10 cellular contexts compared by ENCODE assay signal in genomic region chr13:99237981-99238662, GRCh38. TPM values are rescaled to one million over a fixed set of nuclear protein-coding genes. Genes with fewer than 3 reads are reported as not detected.
A peak's percentile ranks its signal among the peaks of the same experiment; 100 is the strongest.
DNase-seq lines count a peak whose midpoint lies in the region; ATAC-seq, FAIRE-seq and TF ChIP-seq lines count a peak whose summit lies in the region.
"Had no signal": no experiment of that assay in that cellular context is flagged by ENCODE, and none has a peak within 500 bp of the region (broad histone marks: within the 10 kb centered on the region; RNA-seq: fewer than 3 reads in every experiment).

No MANE protein-coding gene starts in this region.

- H3K4me3 Mint-ChIP-seq in memory B cell, result peak overlapping the region; percentile 81

- POLR2A ChIA-PET in PC-9 (lab: Charles Lee; ENCODE audit: unreplicated experiment), result no interaction called here

- DNase-seq in GM12892 (ENCODE audit: insufficient read length) (no peak), PC-9 (no peak), memory B cell (ENCODE audit: low spot score in 2 of 2) (no peak), ureter (ENCODE audit: low spot score) (no peak), H4 (ENCODE audit: low spot score) (no peak)
- DNase-seq: cerebellar nuclear complex, KBM-7 had no signal

- peaks cover 18% of the 10 kb centered on the region for H3K36me3 Mint-ChIP-seq in memory B cell

- no peak for TF ChIP-seq POLR2A in GM12892 (IDR thresholded peaks at IDR 0.05; ENCODE audit: low read depth, low read length)

- intact Hi-C loops in PC-9 (cut with micrococcal nuclease; ENCODE audit: unreplicated experiment), result no loop called here

- H3F3A ChIP-seq in PC-9 (ENCODE audit: insufficient read depth, low read depth), result peaks cover 42% of the 10 kb centered on the region

- ATAC-seq in GM21515 (IDR thresholded peaks at IDR 0.05; ENCODE audit: unreplicated experiment), result peak; percentile 59
- peak; percentile 73 for ATAC-seq in memory B cell (ENCODE audit: low read depth)
- no peak for ATAC-seq in HG03039 (IDR thresholded peaks at IDR 0.05; ENCODE audit: unreplicated experiment)
- no peak for ATAC-seq in GM21717 (IDR thresholded peaks at IDR 0.05; ENCODE audit: unreplicated experiment)

- BruUV-seq in PC-9 (replicated peaks; lab: Mats Ljungman, UMichigan), result no TSS peak

- peak overlapping the region; percentile 95 for H3K27ac Mint-ChIP-seq in memory B cell

- H3K36me3 ChIP-seq in PC-9 (ENCODE audit: low read depth), result peaks cover 26% of the 10 kb centered on the region; the same call in 1 of the 2 replicates

- no peaks in the 10 kb centered on the region for H3K4me1 ChIP-seq in PC-9 (replicated peaks; ENCODE audit: insufficient read depth)

- no peaks in the 10 kb centered on the region for H3K9me3 Mint-ChIP-seq in memory B cell

- peaks cover 36% of the 10 kb centered on the region for H3K4me1 Mint-ChIP-seq in memory B cell

- peaks cover 47% of the 10 kb centered on the region for H4K20me1 ChIP-seq in PC-9 (ENCODE audit: insufficient read depth)

- no peaks in the 10 kb centered on the region for H3K9me3 ChIP-seq in PC-9 (ENCODE audit: insufficient read depth, low read depth)

- peak; percentile 70 for FAIRE-seq in GM12892 (lab: Jason Lieb, UNC)

- H2AFZ ChIP-seq in PC-9, result no peak overlapping the region

- H3K79me2 ChIP-seq in PC-9 (ENCODE audit: low read depth), result peaks cover 36% of the 10 kb centered on the region

- CTCF ChIA-PET in PC-9 (lab: Charles Lee), result no interaction called here

- H3K27me3 ChIP-seq in PC-9 (ENCODE audit: insufficient read depth, low read depth), result no peaks in the 10 kb centered on the region

- no peak overlapping the region for H3K4me3 ChIP-seq in PC-9

- H3K9me2 ChIP-seq in PC-9 (ENCODE audit: insufficient read depth), result no peaks in the 10 kb centered on the region

- H3K4me2 ChIP-seq in PC-9, result no peak overlapping the region

- no peak for TF ChIP-seq CTCF in PC-9 (conservative IDR thresholded peaks at IDR 0.05)

- H3K27ac ChIP-seq in PC-9, result 0 out of 2 replicates have a peak overlapping the region, but pooled peaks have one; percentile 11

- no peaks in the 10 kb centered on the region for H3K27me3 Mint-ChIP-seq in memory B cell

RNA-seq across cellular contexts. Expression of gene GPR18, which starts 20.1 kb away (rescaled TPM):
- polyA plus RNA-seq in GM12892 (2012; ENCODE audit: missing spikeins), result 0.76 TPM
- not detected in 2 replicates for total RNA-seq in PC-9 (2021)
- 0.26 TPM for total RNA-seq in ureter
- total RNA-seq in H4 (2014; rRNA removed; shearing (Covaris generic)), result not detected in 2 replicates

RNA-seq across cellular contexts. Expression of gene UBAC2, which starts 37.5 kb away (rescaled TPM):
- polyA plus RNA-seq in GM12892 (2012; ENCODE audit: missing spikeins), result 12.5 TPM
- 80.3 and 82.2 TPM in 2 replicates for total RNA-seq in PC-9 (2021)
- total RNA-seq in ureter, result 55.9 TPM
- 24.0 and 29.8 TPM in 2 replicates for total RNA-seq in H4 (2014; rRNA removed; shearing (Covaris generic))

Comparison
In these comparisons a context has a peak if more than half of its experiments do, and no peak if none do; other contexts are left out.
1. ATAC-seq: peak in GM21515 (single experiment) and memory B cell (single experiment); none in HG03039 (single experiment) and GM21717 (single experiment).